23 cellular contexts compared by ENCODE assay signal in the genomic region with DNA sequence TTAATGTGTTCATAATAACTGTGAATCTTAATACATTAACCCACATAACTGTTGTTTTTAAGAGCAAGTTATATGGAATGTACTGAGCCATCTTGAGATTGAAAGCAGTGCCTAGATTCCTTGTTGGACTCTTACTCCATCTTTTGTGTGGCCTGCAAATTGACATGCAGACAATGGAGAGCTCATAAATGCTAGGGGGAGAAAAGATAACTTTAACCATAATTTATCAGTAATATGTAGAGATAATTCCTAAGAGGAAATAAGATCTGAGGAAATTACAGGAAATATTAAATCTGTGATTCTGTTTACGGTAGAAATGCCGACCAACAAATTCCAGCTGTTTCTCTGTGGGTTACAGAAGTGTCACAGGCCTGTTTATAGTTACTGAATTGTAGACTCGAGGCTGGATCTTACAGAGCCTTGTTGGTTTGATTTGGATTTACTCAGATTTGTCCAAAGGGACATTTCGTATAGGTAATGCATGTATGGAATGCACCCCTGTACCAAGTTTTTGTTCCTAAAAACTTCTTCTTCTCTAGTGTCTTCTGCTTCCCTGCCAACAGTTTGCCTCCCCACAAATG.
"Had no signal": no experiment of that assay in that cellular context is flagged by ENCODE, and none has a peak within 500 bp of the region (broad histone marks: within the 10 kb centered on the region; RNA-seq: fewer than 3 reads in every experiment).

No MANE protein-coding gene starts in this region.

- H3K4me1 ChIP-seq: body of pancreas, foreskin keratinocyte, left ventricle myocardium inferior, spleen, testis, uterus had no signal

- H3K4me3 ChIP-seq: body of pancreas, cardiac muscle cell, left ventricle myocardium inferior, sigmoid colon, spleen, testis, uterus had no signal

- H3K27ac ChIP-seq: body of pancreas, cardiac muscle cell, foreskin keratinocyte, left ventricle myocardium inferior, sigmoid colon, spleen, testis, uterus, VCaP had no signal

- ATAC-seq: activated CD8-positive, alpha-beta T cell treated with anti-CD3 and anti-CD28 coated beads for 36 hours; body of pancreas; foreskin keratinocyte; T-cell had no signal

- DNase-seq: activated CD4-positive, alpha-beta T cell treated with anti-CD3 and anti-CD28 coated beads, Interleukin-2, amount 10 ng/mL, durations not matched to agents 7 days and 5 days; activated CD4-positive, CD25-positive, alpha-beta regulatory T cell treated with anti-CD3 and anti-CD28 coated beads, Interleukin-2, amount 50 U/mL, for 72 hours; activated CD8-positive, alpha-beta T cell treated with anti-CD3 and anti-CD28 coated beads for 36 hours; activated gamma-delta T cell; anterior cingulate cortex; body of pancreas; cortex of kidney; foreskin keratinocyte; hippocampal formation; kidney glomerular epithelial cell; left ventricle myocardium inferior; mammary epithelial cell; occipital lobe; posterior cingulate gyrus; sigmoid colon; spleen; stimulated activated CD4-positive, alpha-beta T cell treated with anti-CD3 and anti-CD28 coated beads, Interleukin-4, amount 100 ng/mL, for 1 hour; stimulated activated naive CD4-positive, alpha-beta T cell; T-cell; testis; uterus had no signal

- H3K36me3 ChIP-seq: cardiac muscle cell, left ventricle myocardium inferior, sigmoid colon, spleen, uterus had no signal

- H3K27me3 ChIP-seq: body of pancreas, cardiac muscle cell, foreskin keratinocyte, sigmoid colon, spleen, testis, uterus had no signal

- H3K9me3 ChIP-seq: left ventricle myocardium inferior, sigmoid colon, spleen, testis, uterus had no signal
